10 cellular contexts compared by ENCODE assay signal in genomic region chr16:74304164-74304834, GRCh38. TPM values are rescaled to one million over a fixed set of nuclear protein-coding genes. Genes with fewer than 3 reads are reported as not detected.
DNase-seq lines count a peak whose midpoint lies in the region; ATAC-seq and TF ChIP-seq lines count a peak whose summit lies in the region.
"Had no signal": no experiment of that assay in that cellular context is flagged by ENCODE, and none has a peak within 500 bp of the region (broad histone marks: within the 10 kb centered on the region; RNA-seq: fewer than 3 reads in every experiment).

No MANE protein-coding gene starts in this region.

- peak; percentile 45 for TF ChIP-seq CTCF in BJ (IDR thresholded peaks at IDR 0.05; ENCODE audit: insufficient read depth, low read depth, low read length)
- TF ChIP-seq CTCF in GM20000 (IDR thresholded peaks at IDR 0.05; ENCODE audit: extremely low read depth, missing control alignments), result no peak

- H3K9me3 ChIP-seq in T-helper 17 cell (ENCODE audit: control insufficient read depth, low read length, poor library complexity, severe bottlenecking), result no peaks in the 10 kb centered on the region

- ATAC-seq in T-helper 17 cell, result no peak
- ATAC-seq in GM18858 (IDR thresholded peaks at IDR 0.05; ENCODE audit: unreplicated experiment), result no peak
- no peak for ATAC-seq in HG03095 (IDR thresholded peaks at IDR 0.05; ENCODE audit: unreplicated experiment)
- ATAC-seq in GM21825 (IDR thresholded peaks at IDR 0.05; ENCODE audit: unreplicated experiment), result no peak

- CTCF ChIA-PET in BJ (lab: Yijun Ruan, JAX), result interaction anchor here (1.8 kb wide), 1 partner anchor 11 kb away, joined by 7 read pairs; no protein-coding TSS in a partner anchor

- DNase-seq in BJ (ENCODE audit: low read depth) (no peak), GM20000 (ENCODE audit: low spot score) (peak; percentile 25), T-helper 17 cell (no peak), kidney tubule cell (ENCODE audit: low spot score) (peak; percentile 14), cerebellum (ENCODE audit: low spot score) (no peak)
- DNase-seq: activated CD4-positive, alpha-beta T cell treated with anti-CD3 and anti-CD28 coated beads, Interleukin-2, amount 50 U/mL, for 4 hours; NCI-H526 had no signal

- H3K27me3 ChIP-seq in BJ (ENCODE audit: control insufficient read depth, insufficient read depth, low read length), result no peaks in the 10 kb centered on the region

- peaks cover 5% of the 10 kb centered on the region for H3K4me1 Mint-ChIP-seq in T-helper 17 cell

- H3K36me3 Mint-ChIP-seq in T-helper 17 cell (ENCODE audit: low read depth), result peaks cover 2% of the 10 kb centered on the region

- H3K27ac Mint-ChIP-seq in T-helper 17 cell, result peak overlapping the region; percentile 27

- H3K36me3 ChIP-seq in BJ (ENCODE audit: control insufficient read depth, insufficient read depth, low read length), result peaks cover 24% of the 10 kb centered on the region

- no peaks in the 10 kb centered on the region for H3K27me3 Mint-ChIP-seq in T-helper 17 cell

- H3K4me3 ChIP-seq in BJ (ENCODE audit: low read depth, low read length), result no peak overlapping the region

- POLR2A ChIA-PET in BJ (lab: Charles Lee), result no interaction called here

- no peak overlapping the region for H3K4me3 Mint-ChIP-seq in T-helper 17 cell

RNA-seq across cellular contexts. Expression of gene PSMD7, which starts 7.7 kb away (rescaled TPM):
- polyA plus RNA-seq in BJ (2011; rRNA removed), result 86.0 and 112 TPM in 2 replicates
- polyA minus RNA-seq in BJ (2011; rRNA and poly(A)+ RNA removed), result 29.5 and 35.8 TPM in 2 replicates
- total RNA-seq in T-helper 17 cell (10 to 100 TPM; 90.5 to 97.2 TPM), cerebellum (36.7 TPM)

Comparison
In these comparisons a context has a peak if more than half of its experiments do, and no peak if none do; other contexts are left out.
1. DNase-seq: peak in GM20000 (single experiment) and kidney tubule cell (single experiment); none in BJ (single experiment), T-helper 17 cell (0 of 3) and cerebellum (single experiment).